In genomic region chr20:62296724-62297448, GRCh38 we compare ENCODE assay signal across 26 cellular contexts. TPM values are rescaled to one million over a fixed set of nuclear protein-coding genes. Genes with fewer than 3 reads are reported as not detected.
DNase-seq lines count a peak whose midpoint lies in the region; ATAC-seq, FAIRE-seq and TF ChIP-seq lines count a peak whose summit lies in the region.
"Had no signal": no experiment of that assay in that cellular context is flagged by ENCODE, and none has a peak within 500 bp of the region (broad histone marks: within the 10 kb centered on the region; RNA-seq: fewer than 3 reads in every experiment).

No MANE protein-coding gene starts in this region.

- no peak overlapping the region for H3K18ac ChIP-seq in H1 (ENCODE audit: extremely low read depth, low read length)

- no peak overlapping the region for H4K5ac ChIP-seq in H1 (ENCODE audit: insufficient read length, low read depth, low read length)

- H4K8ac ChIP-seq in H1 (ENCODE audit: extremely low read depth, insufficient read depth, low read length): no peak overlapping the region

- H3K9me3 ChIP-seq in RWPE2 (ENCODE audit: severe bottlenecking) (no peaks in the 10 kb centered on the region), H1 (ENCODE audit: insufficient read depth in 2 of 2, low read depth in 1 of 2, low read length in 1 of 2) (no peaks in the 10 kb centered on the region), pancreas (no peaks in the 10 kb centered on the region)
- H3K9me3 ChIP-seq: A549, BE2C, SJCRH30 had no signal

- peak; percentile 83 for FAIRE-seq in HTR-8/SVneo (lab: Jason Lieb, UNC)
- FAIRE-seq in H1 (lab: Jason Lieb, UNC): no peak
- FAIRE-seq in pancreas (lab: Jason Lieb, UNC): no peak
- FAIRE-seq: A549 had no signal

- H3K4me3 ChIP-seq in RWPE2 (ENCODE audit: severe bottlenecking) (no peak overlapping the region), H1 (ENCODE audit: extremely low read depth in 1 of 4, insufficient read depth in 2 of 4, low read depth in 3 of 4, low read length in 4 of 4) (no peak overlapping the region), pancreas (no peak overlapping the region)
- H3K4me3 ChIP-seq: A549, SJCRH30 had no signal

- POLR2A ChIA-PET in H1 (lab: Charles Lee; ENCODE audit: partially characterized antibody): interaction anchor here (0.9 to 1.6 kb wide), 4 partner anchors 9 to 80 kb away, joined by 3 read pairs; no protein-coding TSS in a partner anchor

- TF ChIP-seq CTCF in RWPE2 (IDR thresholded peaks at IDR 0.05; ENCODE audit: poor library complexity, severe bottlenecking): no peak
- no peak for TF ChIP-seq CTCF in H1 (IDR thresholded peaks at IDR 0.05; ENCODE audit: control extremely low read depth in 1 of 3, insufficient read depth in 1 of 3, low read depth in 1 of 3, low read length in 3 of 3)
- TF ChIP-seq CTCF in pancreas (IDR thresholded peaks at IDR 0.05): no peak

- peaks cover 5% of the 10 kb centered on the region; the same call in 1 of the 2 replicates for H3K79me1 ChIP-seq in H1 (ENCODE audit: low read depth, low read length)

- no peak overlapping the region for H2BK15ac ChIP-seq in H1 (ENCODE audit: low read length)

- no peaks in the 10 kb centered on the region for H3K79me2 ChIP-seq in H1 (ENCODE audit: control insufficient read depth in 1 of 2, insufficient read depth in 2 of 2, low read length in 2 of 2)

- no peak overlapping the region for H3K9ac ChIP-seq in H1 (replicated peaks in 1 of 4; ENCODE audit: extremely low read depth in 1 of 4, low read depth in 3 of 4, low read length in 3 of 4)

- H3K27me3 ChIP-seq in RWPE2 (ENCODE audit: insufficient read depth, poor library complexity, severe bottlenecking) (no peaks in the 10 kb centered on the region), H1 (replicated peaks in 1 of 4; ENCODE audit: control insufficient read depth in 3 of 4, extremely low read depth in 1 of 4, insufficient read depth in 3 of 4, low read length in 3 of 4) (no peaks in the 10 kb centered on the region), pancreas (no peaks in the 10 kb centered on the region)
- H3K27me3 ChIP-seq: BE2C, SJCRH30 had no signal

- peak overlapping the region; percentile 6; the same call in 1 of the 2 replicates for H2BK5ac ChIP-seq in H1 (ENCODE audit: low read depth, low read length)

- H3K27ac ChIP-seq in RWPE2 (ENCODE audit: poor library complexity, severe bottlenecking): no peak overlapping the region
- H3K27ac ChIP-seq in H1 (ENCODE audit: low read depth, low read length): no peak overlapping the region
- peak overlapping the region; percentile 16 to 74 (median 64) for H3K27ac ChIP-seq in pancreas
- H3K27ac ChIP-seq: A549, SJCRH30 had no signal

- no peaks in the 10 kb centered on the region for H3K4me1 ChIP-seq in RWPE2 (ENCODE audit: insufficient read depth, poor library complexity, severe bottlenecking)
- H3K4me1 ChIP-seq in H1 (replicated peaks in 1 of 4; ENCODE audit: control insufficient read depth in 3 of 4, insufficient read depth in 4 of 4, low read length in 3 of 4): no peaks in the 10 kb centered on the region; a peak in 1 of 7 replicates
- peaks cover 10 to 16% (median 16%) of the 10 kb centered on the region in 3 donors for H3K4me1 ChIP-seq in pancreas
- H3K4me1 ChIP-seq: A549, BE2C, SJCRH30 had no signal

- 95% methylated on average over 30 of the region's 30 CpGs; no CpG with 5 or more reads in 1 of the 2 experiments for WGBS in H1 (ENCODE audit: extremely low coverage in 1 of 2, insufficient coverage in 1 of 2, insufficient read length in 1 of 2, insufficient replicate concordance in 2 of 2, low coverage in 1 of 2, low lambda C conversion rate in 2 of 2, missing lambda C conversion rate in 1 of 2), 2 experiments
- 41 to 46% methylated on average over 30 of the region's 30 CpGs for WGBS in pancreas, 2 donors

- ATAC-seq in RWPE2 (ENCODE audit: low read depth): no peak; the same call in 2 of the 3 replicates
- ATAC-seq in pancreas: peak; percentile 76 to 83 (median 81)
- no peak for ATAC-seq in HG03442 (IDR thresholded peaks at IDR 0.05; ENCODE audit: unreplicated experiment)
- no peak for ATAC-seq in GM18858 (IDR thresholded peaks at IDR 0.05; ENCODE audit: unreplicated experiment)
- ATAC-seq: A549, HCT116, PC-3, T-cell had no signal

- peaks cover 2 to 5% of the 10 kb centered on the region in 2 experiments for H4K20me1 ChIP-seq in H1 (replicated peaks in 1 of 2; ENCODE audit: control insufficient read depth in 1 of 2, insufficient read depth in 2 of 2, low read length in 2 of 2)

- TF ChIP-seq EP300 in H1 (IDR thresholded peaks at IDR 0.05; ENCODE audit: borderline replicate concordance in 1 of 2, low read depth in 2 of 2, low read length in 2 of 2): no peak

- no peak for TF ChIP-seq POLR2A in H1 (IDR thresholded peaks at IDR 0.05; ENCODE audit: control extremely low read depth in 1 of 2, low read depth in 2 of 2, low read length in 2 of 2)

- H2BK20ac ChIP-seq in H1 (ENCODE audit: low read length): no peak overlapping the region

- no peaks in the 10 kb centered on the region for H3K23me2 ChIP-seq in H1 (ENCODE audit: low read depth, low read length)

- H3K36me3 ChIP-seq in RWPE2 (ENCODE audit: low read depth): peaks cover 46% of the 10 kb centered on the region
- H3K36me3 ChIP-seq in H1 (ENCODE audit: control insufficient read depth in 2 of 4, insufficient read depth in 4 of 4, low read length in 3 of 4): peaks cover 0 to 31% (median 5%) of the 10 kb centered on the region in 4 experiments; a peak in 5 of 8 replicates
- H3K36me3 ChIP-seq in pancreas: peaks cover 0 to 17% (median 5%) of the 10 kb centered on the region in 3 donors

- CTCF ChIA-PET in H1 (lab: Charles Lee; ENCODE audit: partially characterized antibody): interaction anchor here (0.8 to 1.2 kb wide), 3 partner anchors 12 to 24 kb away, joined by 3 to 4 read pairs (median 3); no protein-coding TSS in a partner anchor

- H2BK120ac ChIP-seq in H1 (replicated peaks; ENCODE audit: low read depth, low read length): no peak overlapping the region

- no peak overlapping the region for H3K4me2 ChIP-seq in H1 (ENCODE audit: insufficient read depth in 1 of 2, low read depth in 2 of 2, low read length in 2 of 2)
- H3K4me2 ChIP-seq: A549 had no signal

- no peak overlapping the region for H2BK12ac ChIP-seq in H1 (ENCODE audit: low read depth, low read length)

- H3K23ac ChIP-seq in H1 (ENCODE audit: insufficient read length): no peak overlapping the region

- H2AFZ ChIP-seq in H1 (ENCODE audit: low read length): no peak overlapping the region

- H4K91ac ChIP-seq in H1 (replicated peaks; ENCODE audit: insufficient read length, low read length): no peak overlapping the region

- intact Hi-C loops in pancreas (cut with DNase I): no loop called here

- H2AK5ac ChIP-seq in H1 (ENCODE audit: low read depth, low read length): no peak overlapping the region

- no peak for TF ChIP-seq RAD21 in H1 (IDR thresholded peaks at IDR 0.05 in 1 of 2, conservative IDR thresholded peaks at IDR 0.05 in 1 of 2; ENCODE audit: low read depth in 2 of 2, low read length in 2 of 2)

- DNase-seq in HTR-8/SVneo (ENCODE audit: insufficient read length, low spot score) (no peak), RWPE2 (ENCODE audit: low spot score) (peak; percentile 84), H1 (ENCODE audit: low read depth in 1 of 2, low spot score in 2 of 2) (no peak), pancreas (peak; percentile 82 to 97 (median 96)), NCI-H2029 treated with DMSO at 0.1 percent for 48 hours (lab: John Stamatoyannopoulos, UW) (no peak), foreskin melanocyte (no peak)
- DNase-seq: BE2C; CD4-positive, alpha-beta T cell; COR-L47; DMS 273 treated with DMSO at 0.1 percent for 48 hours; DMS79 treated with DMSO at 0.1 percent for 48 hours; GOT3; KBM-7; NCI-H1092; NCI-H1436; NCI-H187 treated with DMSO at 0.1 percent for 48 hours; NCI-H2227 treated with DMSO at 0.1 percent for 48 hours; NCI-H510A treated with DMSO at 0.1 percent for 48 hours; NCI-H82; PC-3; SJCRH30; T-cell had no signal

- H3K4ac ChIP-seq in H1 (replicated peaks; ENCODE audit: insufficient read length, low read depth, low read length): no peak overlapping the region

- H3K14ac ChIP-seq in H1 (ENCODE audit: insufficient read length): no peak overlapping the region

- H3K56ac ChIP-seq in H1 (replicated peaks; ENCODE audit: insufficient read length, low read depth, low read length): no peak overlapping the region

TF ChIP-seq in H1, 55 proteins besides CTCF, POLR2A, EP300 and RAD21 (continues in another document):
- TF ChIP-seq USF2 (IDR thresholded peaks at IDR 0.05; ENCODE audit: low read length): no peak
- no peak for TF ChIP-seq SIN3A (conservative IDR thresholded peaks at IDR 0.05 in 1 of 2, IDR thresholded peaks at IDR 0.05 in 1 of 2; ENCODE audit: low read depth in 1 of 2, low read length in 2 of 2)

RNA-seq across cellular contexts. Expression of gene ADRM1, which starts 5.9 kb away (rescaled TPM):
- total RNA-seq in H1 (2021; fragmentation: NEBNext Ultra II Directional; extraction: Animal tissue kit (Norgen Biotek cat#: 25700)): 126 and 138 TPM in 2 replicates
- polyA plus RNA-seq in H1 (2011; rRNA removed) (214 and 260 TPM in 2 replicates), pancreas (10 to 100 TPM; 61.9 to 74.8 TPM)
- 209 TPM for polyA plus RNA-seq in H1 (2011; cell fraction: cytosol; rRNA removed)
- 180 TPM for polyA plus RNA-seq in H1 (2011; cell fraction: nucleus; rRNA removed)
- 119 to 168 TPM (median 157 TPM) in 4 replicates for polyA plus RNA-seq in H1 (2012, experiment 1 of 2)
- 141 TPM for polyA plus RNA-seq in H1 (2012, experiment 2 of 2)
- 137 TPM for polyA plus RNA-seq in H1 (2013, experiment 1 of 2)
- polyA plus RNA-seq in H1 (2013, experiment 2 of 2): 131 TPM
- polyA minus RNA-seq in H1 (2011; rRNA and poly(A)+ RNA removed): 39.2 and 45.4 TPM in 2 replicates
- polyA minus RNA-seq in H1 (2011; cell fraction: cytosol; rRNA and poly(A)+ RNA removed): 68.0 TPM
- polyA minus RNA-seq in H1 (2011; cell fraction: nucleus; rRNA and poly(A)+ RNA removed): 67.0 TPM
- total RNA-seq in pancreas: 10 to 100 TPM; 33.3 to 76.0 (median 36.5) TPM

RNA-seq across cellular contexts. Expression of gene OSBPL2, which starts 58.6 kb away (rescaled TPM):
- total RNA-seq in H1 (2021; fragmentation: NEBNext Ultra II Directional; extraction: Animal tissue kit (Norgen Biotek cat#: 25700)): 42.4 and 42.6 TPM in 2 replicates
- polyA plus RNA-seq in H1 (2011; rRNA removed): 11.7 and 16.9 TPM in 2 replicates
- polyA plus RNA-seq in H1 (2011; cell fraction: cytosol; rRNA removed): 17.9 TPM
- polyA plus RNA-seq in H1 (2011; cell fraction: nucleus; rRNA removed): 47.6 TPM
- 21.7 to 24.9 TPM (median 23.7 TPM) in 4 replicates for polyA plus RNA-seq in H1 (2012, experiment 1 of 2)
- 5.0 TPM for polyA plus RNA-seq in H1 (2012, experiment 2 of 2)
- 17.0 TPM for polyA plus RNA-seq in H1 (2013, experiment 1 of 2)
- 15.9 TPM for polyA plus RNA-seq in H1 (2013, experiment 2 of 2)
- 51.4 and 59.5 TPM in 2 replicates for polyA minus RNA-seq in H1 (2011; rRNA and poly(A)+ RNA removed)
- 16.6 TPM for polyA minus RNA-seq in H1 (2011; cell fraction: cytosol; rRNA and poly(A)+ RNA removed)
- polyA minus RNA-seq in H1 (2011; cell fraction: nucleus; rRNA and poly(A)+ RNA removed): 25.7 TPM
- total RNA-seq in pancreas: 10 to 100 TPM; 42.4 to 56.8 (median 49.2) TPM
- 10 to 100 TPM; 33.3 to 34.6 TPM for polyA plus RNA-seq in pancreas

Comparison
In these comparisons a context has a peak if more than half of its experiments do, and no peak if none do; other contexts are left out.
1. DNase-seq: peak in RWPE2 (single experiment) and pancreas (6 of 6); none in HTR-8/SVneo (single experiment), H1 (0 of 2), NCI-H2029 treated with DMSO at 0.1 percent for 48 hours (single experiment) and foreskin melanocyte (single experiment).
2. ATAC-seq: peak in pancreas (4 of 4); none in RWPE2 (single experiment), HG03442 (single experiment) and GM18858 (single experiment).
3. H3K27ac ChIP-seq: peak in pancreas (4 of 4); none in RWPE2 (single experiment) and H1 (single experiment).